Comparison of ENCODE assay signal across 9 cellular contexts in genomic region chr17:83081561-83082201, GRCh38. TPM values are rescaled to one million over a fixed set of nuclear protein-coding genes. Genes with fewer than 3 reads are reported as not detected.
DNase-seq lines count a peak whose midpoint lies in the region; TF ChIP-seq lines count a peak whose summit lies in the region.
"Had no signal": no experiment of that assay in that cellular context is flagged by ENCODE, and none has a peak within 500 bp of the region (broad histone marks: within the 10 kb centered on the region; RNA-seq: fewer than 3 reads in every experiment).

No MANE protein-coding gene starts in this region.

- H3K36me3 ChIP-seq in iPS-15b (ENCODE audit: control insufficient read depth, insufficient read depth, low read length) (peaks cover 6% of the 10 kb centered on the region), spleen (peaks cover 0 to 22% (median 0%) of the 10 kb centered on the region in 6 donors)

- intact Hi-C loops in spleen (cut with DNase I; ENCODE audit: low total_unique reads) = no loop called here

- H3K27me3 ChIP-seq in iPS-15b (ENCODE audit: control insufficient read depth, insufficient read depth, low read length) = peaks cover 24% of the 10 kb centered on the region
- H3K27me3 ChIP-seq in spleen (replicated peaks in 1 of 7) = peaks cover 0 to 44% (median 5%) of the 10 kb centered on the region in 7 donors

- H3K4me3 ChIP-seq in iPS-15b (ENCODE audit: low read depth, low read length) (peak overlapping the region; percentile 30), spleen (peak overlapping the region; percentile 42 to 84 (median 62))

- 34 to 53% (median 51%) methylated on average over 8 to 26 of the region's 26 CpGs for WGBS in spleen, 5 donors

- peak overlapping the region; percentile 8 to 91 (median 76) for H3K27ac ChIP-seq in spleen
- H3K27ac ChIP-seq: HL-60 had no signal

- DNase-seq in GM13976 (ENCODE audit: low spot score) = peak; percentile 62
- DNase-seq in activated gamma-delta T cell (lab: John Stamatoyannopoulos, UW) = peak; percentile 42
- DNase-seq in spleen = peak; percentile 90
- no peak for DNase-seq in NCI-H2081 (lab: John Stamatoyannopoulos, UW)
- no peak for DNase-seq in midbrain (lab: John Stamatoyannopoulos, UW)
- DNase-seq in DMS53 (lab: John Stamatoyannopoulos, UW) = no peak
- no peak for DNase-seq in activated CD4-positive, alpha-beta T cell treated with anti-CD3 and anti-CD28 coated beads for 4 hours

- H3K9me3 ChIP-seq in iPS-15b (ENCODE audit: control insufficient read depth, insufficient read depth, low read length) (no peaks in the 10 kb centered on the region), spleen (no peaks in the 10 kb centered on the region)

- TF ChIP-seq CTCF in GM13976 (IDR thresholded peaks at IDR 0.05; ENCODE audit: borderline replicate concordance, control extremely low read depth, extremely low read depth, insufficient read depth, missing control alignments) (no peak), spleen (IDR thresholded peaks at IDR 0.05 in 8 of 11, conservative IDR thresholded peaks at IDR 0.05 in 3 of 11) (no peak)

- H3K9ac ChIP-seq in iPS-15b (ENCODE audit: low read depth, low read length) = no peak overlapping the region

- in situ Hi-C loops in GM13976 (cut with MboI; ENCODE audit: low sequenced_read_pairs, unreplicated experiment) = no loop called here

- no peak for TF ChIP-seq POLR2A in spleen (IDR thresholded peaks at IDR 0.05)

- H3K4me1 ChIP-seq in iPS-15b (ENCODE audit: control insufficient read depth, insufficient read depth, low read length) (peaks cover 11% of the 10 kb centered on the region), spleen (peaks cover 13 to 84% (median 50%) of the 10 kb centered on the region in 6 donors)

RNA-seq across cellular contexts. Expression of gene METRNL, which starts 2.3 kb away (rescaled TPM):
- total RNA-seq in spleen = 10 to 100 TPM; 14.7 to 51.2 (median 38.5) TPM
- 10 to 100 TPM; 15.3 to 26.5 (median 21.8) TPM for polyA plus RNA-seq in spleen

Comparison
In these comparisons a context has a peak if more than half of its experiments do, and no peak if none do; other contexts are left out.
1. DNase-seq: peak in GM13976 (single experiment), activated gamma-delta T cell (single experiment) and spleen (single experiment); none in NCI-H2081 (0 of 2), midbrain (single experiment), DMS53 (single experiment) and activated CD4-positive, alpha-beta T cell treated with anti-CD3 and anti-CD28 coated beads for 4 hours (0 of 2).